ENCODE assay signal across 29 cellular contexts in genomic region chr5:40494631-40495030, GRCh38.
"Had no signal": no experiment of that assay in that cellular context is flagged by ENCODE, and none has a peak within 500 bp of the region (broad histone marks: within the 10 kb centered on the region; RNA-seq: fewer than 3 reads in every experiment).

No MANE protein-coding gene starts in this region.

- H3K9me3 ChIP-seq: SJSA1 had no signal

- H3K4me3 Mint-ChIP-seq: activated CD8-positive, alpha-beta memory T cell treated with anti-CD3 and anti-CD28 coated beads, Interleukin-2, amount 10 ng/mL, durations not matched to agents 7 days and 5 days; activated naive CD4-positive, alpha-beta T cell treated with anti-CD3 and anti-CD28 coated beads, Interleukin-2, amount 50 U/mL, for 24 hours; brain; central memory CD8-positive, alpha-beta T cell; T-helper 17 cell; WTC11 had no signal

- H3K36me3 ChIP-seq: SJSA1 had no signal

- DNase-seq: activated CD4-positive, alpha-beta T cell treated with anti-CD3 and anti-CD28 coated beads, Interleukin-2, amount 50 U/mL, for 1 hour; activated CD4-positive, CD25-positive, alpha-beta regulatory T cell treated with anti-CD3 and anti-CD28 coated beads, Interleukin-2, amount 50 U/mL, for 72 hours; activated CD8-positive, alpha-beta memory T cell treated with anti-CD3 and anti-CD28 coated beads, Interleukin-2, amount 10 ng/mL, durations not matched to agents 7 days and 5 days; activated gamma-delta T cell treated with Interleukin-2 at 50 U/mL for 16 hours; activated T-cell treated with anti-CD3 and anti-CD28 coated beads, Interleukin-2, amount 50 U/mL, for 48 hours; amygdala; Karpas-422; MM.1S; NCI-H1105; NCI-H1436; NCI-H1694 treated with DMSO at 0.1 percent for 48 hours; NCI-H2029 treated with DMSO at 0.1 percent for 48 hours; NCI-H345; NCI-H510A; NCI-H526 treated with DMSO at 0.1 percent for 48 hours; NK-92 treated with Interleukin-12 subunit alpha and Interleukin-12 subunit beta, amount 100 ng/mL, for 24 hours; PC-3; SHP77; T-helper 17 cell; T-helper 9 cell had no signal

- H3K27ac Mint-ChIP-seq: activated CD8-positive, alpha-beta memory T cell treated with anti-CD3 and anti-CD28 coated beads, Interleukin-2, amount 10 ng/mL, durations not matched to agents 7 days and 5 days; activated naive CD4-positive, alpha-beta T cell treated with anti-CD3 and anti-CD28 coated beads, Interleukin-2, amount 50 U/mL, for 24 hours; activated T-helper 2 cell treated with anti-CD3 and anti-CD28 coated beads, Interferon-gamma antibody, Interleukin-2, Interleukin-4, amounts not matched to agents 10 μg/mL and 5 μg/mL and 100 μg/mL, durations not matched to agents 14 hours and 24 hours and 36 hours; brain; T-helper 17 cell; WTC11 had no signal

- H3K9me3 Mint-ChIP-seq: activated naive CD4-positive, alpha-beta T cell treated with anti-CD3 and anti-CD28 coated beads, Interleukin-2, amount 50 U/mL, for 24 hours; brain; central memory CD8-positive, alpha-beta T cell had no signal

- H3K27me3 ChIP-seq: SJSA1 had no signal

- H3K4me3 ChIP-seq: SJSA1 had no signal

- H3K4me1 Mint-ChIP-seq: brain; central memory CD8-positive, alpha-beta T cell had no signal

- H3K27me3 Mint-ChIP-seq: activated CD8-positive, alpha-beta memory T cell treated with anti-CD3 and anti-CD28 coated beads, Interleukin-2, amount 10 ng/mL, durations not matched to agents 7 days and 5 days; activated naive CD4-positive, alpha-beta T cell treated with anti-CD3 and anti-CD28 coated beads, Interleukin-2, amount 50 U/mL, for 24 hours; brain; central memory CD8-positive, alpha-beta T cell; T-helper 17 cell had no signal

- H3K36me3 Mint-ChIP-seq: activated naive CD4-positive, alpha-beta T cell treated with anti-CD3 and anti-CD28 coated beads, Interleukin-2, amount 50 U/mL, for 24 hours; brain; WTC11 had no signal

- H3K27ac ChIP-seq: SJSA1 had no signal

- ATAC-seq: activated CD8-positive, alpha-beta memory T cell treated with anti-CD3 and anti-CD28 coated beads, Interleukin-2, amount 10 ng/mL, durations not matched to agents 7 days and 5 days; PC-3; SK-N-SH treated with all-trans-retinoic acid at 6 μM for 48 hours; T-helper 17 cell; WTC11 had no signal

- FAIRE-seq: astrocyte, RCC 7860 had no signal
